In genomic region chr6:2634151-2634964, GRCh38 we compare ENCODE assay signal across 8 cellular contexts.
A peak's percentile ranks its signal among the peaks of the same experiment; 100 is the strongest.
DNase-seq lines count a peak whose midpoint lies in the region; ATAC-seq, FAIRE-seq and TF ChIP-seq lines count a peak whose summit lies in the region.

No MANE protein-coding gene starts in this region.

- peak; percentile 93 for TF ChIP-seq CTCF in brain microvascular endothelial cell (IDR thresholded peaks at IDR 0.05; ENCODE audit: low read depth, low read length, missing control alignments)
- TF ChIP-seq CTCF in gastrocnemius medialis (IDR thresholded peaks at IDR 0.05 in 4 of 5, conservative IDR thresholded peaks at IDR 0.05 in 1 of 5), result peak; percentile 80 to 100 (median 96)

- peak; percentile 89 for FAIRE-seq in G401.6 (lab: Jason Lieb, UNC)

- ATAC-seq in HG02759 (IDR thresholded peaks at IDR 0.05; ENCODE audit: unreplicated experiment) (peak; percentile 90), gastrocnemius medialis (peak; percentile 80 to 82), HG03159 (IDR thresholded peaks at IDR 0.05; ENCODE audit: unreplicated experiment) (no peak)

- H3K4me1 ChIP-seq in iPS-15b (ENCODE audit: control insufficient read depth, insufficient read depth, low read length) (peaks cover 6% of the 10 kb centered on the region), gastrocnemius medialis (peaks cover 20 to 21% of the 10 kb centered on the region in 2 donors)

- in situ Hi-C loops in brain microvascular endothelial cell (cut with HindIII; ENCODE audit: low pct_ligation_motif_present, low sequenced_read_pairs) (no loop called here), gastrocnemius medialis (cut with MboI; ENCODE audit: low sequenced_read_pairs in 4 of 4) (loop anchor here in 3 of 4 donors (10.0 to 25.0 kb wide), 3 partner anchors 422 to 1050 kb away; no protein-coding TSS in a partner anchor)

- H3K9me3 ChIP-seq in iPS-15b (ENCODE audit: control insufficient read depth, insufficient read depth, low read length) (no peaks in the 10 kb centered on the region), gastrocnemius medialis (no peaks in the 10 kb centered on the region)

- H3K36me3 ChIP-seq in brain microvascular endothelial cell (replicated peaks) (no peaks in the 10 kb centered on the region), iPS-15b (ENCODE audit: control insufficient read depth, insufficient read depth, low read length) (no peaks in the 10 kb centered on the region), gastrocnemius medialis (no peaks in the 10 kb centered on the region)

- DNase-seq in NCI-H2081 (lab: John Stamatoyannopoulos, UW) (peak; percentile 89), UCSD-AML1 (lab: John Stamatoyannopoulos, UW; ENCODE audit: unreplicated experiment) (peak; percentile 83), brain microvascular endothelial cell (peak; percentile 87), gastrocnemius medialis (peak; percentile 51 to 56)

- no peaks in the 10 kb centered on the region for H3K27me3 ChIP-seq in brain microvascular endothelial cell (replicated peaks)
- peaks cover 13% of the 10 kb centered on the region for H3K27me3 ChIP-seq in iPS-15b (ENCODE audit: control insufficient read depth, insufficient read depth, low read length)
- H3K27me3 ChIP-seq in gastrocnemius medialis, result no peaks in the 10 kb centered on the region

- peak overlapping the region; percentile 54 for H3K9ac ChIP-seq in iPS-15b (ENCODE audit: low read depth, low read length)

- intact Hi-C loops in gastrocnemius medialis (cut with DNase I; ENCODE audit: low total_unique reads), result loop anchor here (1.0 to 10.0 kb wide), 5 partner anchors 108 to 1038 kb away; no protein-coding TSS in a partner anchor

- peak overlapping the region; percentile 31 for H3K4me3 ChIP-seq in brain microvascular endothelial cell (ENCODE audit: low read depth, low read length)
- H3K4me3 ChIP-seq in iPS-15b (ENCODE audit: low read depth, low read length), result peak overlapping the region; percentile 30
- H3K4me3 ChIP-seq in gastrocnemius medialis, result peak overlapping the region; percentile 44 to 72 (median 52)

- H3K27ac ChIP-seq in brain microvascular endothelial cell (peak overlapping the region; percentile 64), gastrocnemius medialis (peak overlapping the region; percentile 29 to 71 (median 46))

- no peak for TF ChIP-seq POLR2A in gastrocnemius medialis (IDR thresholded peaks at IDR 0.05)
